Comparison of ENCODE assay signal across 25 cellular contexts in the genomic region with DNA sequence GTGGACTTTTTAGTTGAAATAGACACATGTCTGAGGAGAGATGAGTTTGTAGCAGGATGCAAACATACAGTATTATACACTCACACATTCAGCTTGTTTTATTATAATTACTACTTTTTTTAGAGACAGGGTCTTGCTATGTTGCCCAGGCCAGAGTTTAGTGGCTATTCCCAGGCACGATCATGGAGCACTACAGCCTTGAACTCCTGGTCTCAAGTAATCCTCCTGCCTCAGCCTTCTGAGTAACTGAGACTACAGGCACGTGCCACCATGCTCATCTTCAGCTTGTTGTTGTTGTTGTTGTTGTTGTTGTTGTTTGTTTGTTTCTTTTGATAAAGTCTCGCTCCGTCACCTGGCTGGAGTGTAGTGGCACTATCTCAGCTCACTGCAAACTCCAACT.
"Had no signal": no experiment of that assay in that cellular context is flagged by ENCODE, and none has a peak within 500 bp of the region (broad histone marks: within the 10 kb centered on the region; RNA-seq: fewer than 3 reads in every experiment).

No MANE protein-coding gene starts in this region.

- H3K4me1 Mint-ChIP-seq: activated CD4-positive, alpha-beta T cell treated with anti-CD3 and anti-CD28 coated beads, Interleukin-2, amount 10 ng/mL, durations not matched to agents 7 days and 5 days; activated T-helper 17 cell treated with anti-CD3 and anti-CD28 coated beads, Interleukin-2, amount 50 U/mL, for 72 hours; T-cell had no signal

- H3K4me3 ChIP-seq: body of pancreas, SK-N-MC had no signal

- FAIRE-seq: bronchial epithelial cell, TTC549 had no signal

- H3K9me3 ChIP-seq: body of pancreas had no signal

- H3K27ac ChIP-seq: body of pancreas, SK-N-MC had no signal

- H3K27me3 Mint-ChIP-seq: activated CD4-positive, alpha-beta memory T cell treated with anti-CD3 and anti-CD28 coated beads for 36 hours; activated CD4-positive, alpha-beta T cell treated with anti-CD3 and anti-CD28 coated beads, Interleukin-2, amount 10 ng/mL, durations not matched to agents 7 days and 5 days; activated naive CD8-positive, alpha-beta T cell; activated T-helper 17 cell treated with anti-CD3 and anti-CD28 coated beads, Interleukin-2, amount 50 U/mL, for 72 hours had no signal

- H3K36me3 Mint-ChIP-seq: activated CD4-positive, alpha-beta memory T cell treated with anti-CD3 and anti-CD28 coated beads for 36 hours; activated naive CD8-positive, alpha-beta T cell; T-cell had no signal

- ATAC-seq: activated T-helper 17 cell treated with anti-CD3 and anti-CD28 coated beads, Interleukin-2, amount 50 U/mL, for 72 hours; body of pancreas; Right ventricle myocardium inferior; T-cell had no signal

- H3K27me3 ChIP-seq: body of pancreas had no signal

- H3K9me3 Mint-ChIP-seq: activated CD4-positive, alpha-beta memory T cell treated with anti-CD3 and anti-CD28 coated beads for 36 hours; activated CD4-positive, alpha-beta T cell treated with anti-CD3 and anti-CD28 coated beads, Interleukin-2, amount 10 ng/mL, durations not matched to agents 7 days and 5 days; activated naive CD4-positive, alpha-beta T cell treated with anti-CD3 and anti-CD28 coated beads for 36 hours; activated T-helper 17 cell treated with anti-CD3 and anti-CD28 coated beads, Interleukin-2, amount 50 U/mL, for 72 hours; T-cell had no signal

- H3K27ac Mint-ChIP-seq: activated CD4-positive, alpha-beta memory T cell treated with anti-CD3 and anti-CD28 coated beads for 36 hours; activated CD4-positive, alpha-beta T cell treated with anti-CD3 and anti-CD28 coated beads, Interleukin-2, amount 10 ng/mL, durations not matched to agents 7 days and 5 days; activated naive CD4-positive, alpha-beta T cell treated with anti-CD3 and anti-CD28 coated beads for 36 hours; activated naive CD8-positive, alpha-beta T cell; activated T-helper 17 cell treated with anti-CD3 and anti-CD28 coated beads, Interleukin-2, amount 50 U/mL, for 72 hours; T-cell had no signal

- H3K4me3 Mint-ChIP-seq: activated CD4-positive, alpha-beta memory T cell treated with anti-CD3 and anti-CD28 coated beads for 36 hours; activated CD4-positive, alpha-beta T cell treated with anti-CD3 and anti-CD28 coated beads, Interleukin-2, amount 10 ng/mL, durations not matched to agents 7 days and 5 days; activated naive CD4-positive, alpha-beta T cell treated with anti-CD3 and anti-CD28 coated beads for 36 hours; activated naive CD8-positive, alpha-beta T cell; activated T-helper 17 cell treated with anti-CD3 and anti-CD28 coated beads, Interleukin-2, amount 50 U/mL, for 72 hours; T-cell had no signal

- DNase-seq: activated CD4-positive, alpha-beta memory T cell treated with anti-CD3 and anti-CD28 coated beads for 36 hours; activated CD4-positive, alpha-beta T cell treated with anti-CD3 and anti-CD28 coated beads, Interleukin-2, amount 10 ng/mL, durations not matched to agents 7 days and 5 days; activated CD4-positive, CD25-positive, alpha-beta regulatory T cell; activated CD8-positive, alpha-beta memory T cell treated with anti-CD3 and anti-CD28 coated beads for 24 hours; activated gamma-delta T cell; activated naive CD4-positive, alpha-beta T cell treated with anti-CD3 and anti-CD28 coated beads for 36 hours; activated T-cell treated with anti-CD3 and anti-CD28 coated beads, Interleukin-2, amount 50 U/mL, for 48 hours; body of pancreas; central memory CD4-positive, alpha-beta T cell; Kasumi-1; NCI-H1105 treated with DMSO at 0.1 percent for 48 hours; NCI-H1436 treated with DMSO at 0.1 percent for 48 hours; NCI-H187 treated with DMSO at 0.1 percent for 48 hours; NCI-H2081 treated with DMSO at 0.1 percent for 48 hours; NCI-H446; NCI-H82; RPMI8226; T-cell; T-helper 2 cell had no signal
